ENCODE assay signal across 8 cellular contexts in the genomic region with DNA sequence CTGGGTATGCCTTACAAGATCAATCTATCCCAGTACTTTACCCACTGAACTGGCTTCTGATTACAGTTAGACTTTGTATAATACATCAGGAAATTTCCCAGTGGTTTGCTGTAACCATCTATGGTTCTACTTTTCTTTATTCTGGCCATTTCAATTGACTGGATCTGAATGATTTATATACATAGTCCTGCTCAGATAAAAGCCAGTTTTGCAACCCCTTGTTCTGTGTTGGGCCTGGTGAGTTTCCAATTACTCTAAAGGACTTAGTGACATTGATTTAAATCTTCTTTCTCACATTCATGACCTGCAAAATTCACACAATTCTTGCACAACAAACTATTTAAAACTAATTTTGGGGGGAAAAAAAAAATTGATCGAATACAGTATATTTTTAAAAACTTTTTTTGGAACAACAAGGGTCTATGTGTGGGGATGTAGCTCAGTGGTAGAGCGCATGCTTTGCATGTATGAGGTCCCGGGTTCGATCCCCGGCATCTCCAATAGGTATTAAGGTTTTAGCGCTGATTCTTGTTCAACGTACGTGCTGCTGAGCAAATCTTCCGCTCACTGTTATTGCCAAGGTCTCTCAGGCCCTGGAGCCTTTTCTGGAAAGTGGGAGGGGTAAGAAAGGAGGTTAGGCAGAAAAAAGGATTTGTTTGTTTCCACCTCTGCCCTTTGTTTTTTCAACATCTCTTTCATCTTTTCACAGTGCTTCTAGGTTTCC.
A peak's percentile ranks its signal among the peaks of the same experiment; 100 is the strongest.
DNase-seq lines count a peak whose midpoint lies in the region; ATAC-seq and TF ChIP-seq lines count a peak whose summit lies in the region.

No MANE protein-coding gene starts in this region.

- CTCF ChIA-PET in AG04449 (lab: Yijun Ruan, JAX): no interaction called here

- no peaks in the 10 kb centered on the region for H3K9me3 ChIP-seq in SJCRH30 (replicated peaks)

- H3K4me3 Mint-ChIP-seq in type B pancreatic cell: peak overlapping the region; percentile 36

- no peak overlapping the region for H3K27ac ChIP-seq in SJCRH30

- ATAC-seq in GM19467 (IDR thresholded peaks at IDR 0.05; ENCODE audit: unreplicated experiment) (no peak), GM18498 (IDR thresholded peaks at IDR 0.05; ENCODE audit: unreplicated experiment) (no peak)

- peaks cover 9% of the 10 kb centered on the region for H3K4me1 Mint-ChIP-seq in type B pancreatic cell (ENCODE audit: unreplicated experiment)

- no peaks in the 10 kb centered on the region for H3K4me1 ChIP-seq in SJCRH30

- DNase-seq in AG04449 (ENCODE audit: low read depth, low spot score): peak; percentile 53
- DNase-seq in HCEC 1CT: peak; percentile 80
- peak; percentile 47 to 59 for DNase-seq in SJCRH30
- peak; percentile 67 for DNase-seq in fibroblast of the aortic adventitia (ENCODE audit: low read depth)
- DNase-seq in type B pancreatic cell (ENCODE audit: extremely low spot score, unreplicated experiment): no peak
- no peak for DNase-seq in NCI-H526 treated with DMSO at 0.1 percent for 48 hours (lab: John Stamatoyannopoulos, UW)

- TF ChIP-seq CTCF in AG04449 (IDR thresholded peaks at IDR 0.05; ENCODE audit: insufficient read depth, low read length, missing control alignments): no peak
- TF ChIP-seq CTCF in fibroblast of the aortic adventitia (IDR thresholded peaks at IDR 0.05; ENCODE audit: insufficient read depth, low read length): no peak
- TF ChIP-seq CTCF in type B pancreatic cell (conservative IDR thresholded peaks at IDR 0.05): no peak

- no peaks in the 10 kb centered on the region for H3K36me3 Mint-ChIP-seq in type B pancreatic cell

- no peaks in the 10 kb centered on the region for H3K27me3 ChIP-seq in SJCRH30

- POLR2A ChIA-PET in AG04449 (lab: Yijun Ruan, JAX): no interaction called here

- H3K27ac Mint-ChIP-seq in type B pancreatic cell: peak overlapping the region; percentile 64

- H3K36me3 ChIP-seq in SJCRH30: no peaks in the 10 kb centered on the region

- H3K4me3 ChIP-seq in AG04449 (ENCODE audit: low read depth, low read length): no peak overlapping the region
- no peak overlapping the region for H3K4me3 ChIP-seq in SJCRH30
- no peak overlapping the region for H3K4me3 ChIP-seq in fibroblast of the aortic adventitia (ENCODE audit: low read depth, low read length)

- H3K9me3 Mint-ChIP-seq in type B pancreatic cell: no peaks in the 10 kb centered on the region

- peaks cover 11% of the 10 kb centered on the region for H3K27me3 Mint-ChIP-seq in type B pancreatic cell

Comparison
In these comparisons a context has a peak if more than half of its experiments do, and no peak if none do; other contexts are left out.
1. DNase-seq: peak in AG04449 (single experiment), HCEC 1CT (single experiment), SJCRH30 (2 of 2) and fibroblast of the aortic adventitia (single experiment); none in type B pancreatic cell (single experiment) and NCI-H526 treated with DMSO at 0.1 percent for 48 hours (single experiment).